In genomic region chr12:10720974-10721565, GRCh38 we compare ENCODE assay signal across 8 cellular contexts. TPM values are rescaled to one million over a fixed set of nuclear protein-coding genes. Genes with fewer than 3 reads are reported as not detected.
A peak's percentile ranks its signal among the peaks of the same experiment; 100 is the strongest.
DNase-seq lines count a peak whose midpoint lies in the region; ATAC-seq and TF ChIP-seq lines count a peak whose summit lies in the region.

No MANE protein-coding gene starts in this region.

- H3K27me3 ChIP-seq in Peyer's patch (no peaks in the 10 kb centered on the region), esophagus squamous epithelium (no peaks in the 10 kb centered on the region), prostate gland (replicated peaks; ENCODE audit: insufficient read depth) (no peaks in the 10 kb centered on the region)

- WGBS in esophagus squamous epithelium, 2 donors = 7 to 17% methylated on average over 3 of the region's 3 CpGs
- 8% methylated on average over 3 of the region's 3 CpGs for WGBS in prostate gland

- no peak for ATAC-seq in GM21825 (IDR thresholded peaks at IDR 0.05; ENCODE audit: unreplicated experiment)
- no peak for ATAC-seq in HG03097 (IDR thresholded peaks at IDR 0.05; ENCODE audit: low FRiP score, unreplicated experiment)

- H3K4me1 ChIP-seq in Peyer's patch = peaks cover 0 to 43% (median 0%) of the 10 kb centered on the region in 4 donors
- peaks cover 11 to 73% (median 42%) of the 10 kb centered on the region in 3 donors for H3K4me1 ChIP-seq in esophagus squamous epithelium
- peaks cover 23% of the 10 kb centered on the region for H3K4me1 ChIP-seq in prostate gland (replicated peaks)

- H3K36me3 ChIP-seq in Peyer's patch = no peaks in the 10 kb centered on the region
- no peaks in the 10 kb centered on the region for H3K36me3 ChIP-seq in esophagus squamous epithelium
- H3K36me3 ChIP-seq in prostate gland = no peaks in the 10 kb centered on the region

- H3K4me3 ChIP-seq in GM12864 (ENCODE audit: low read depth, low read length) (peak overlapping the region; percentile 82), Peyer's patch (peak overlapping the region in 3 of 4 donors; percentile 55 to 90 (median 62)), esophagus squamous epithelium (peak overlapping the region; percentile 70 to 97 (median 92)), prostate gland (peak overlapping the region; percentile 66 to 97)

- no peak for TF ChIP-seq CTCF in GM12864 (IDR thresholded peaks at IDR 0.05; ENCODE audit: low read depth, low read length, missing control alignments)
- no peak for TF ChIP-seq CTCF in Peyer's patch (IDR thresholded peaks at IDR 0.05)
- no peak for TF ChIP-seq CTCF in esophagus squamous epithelium (IDR thresholded peaks at IDR 0.05)
- TF ChIP-seq CTCF in prostate gland (IDR thresholded peaks at IDR 0.05) = no peak

- no peaks in the 10 kb centered on the region for H3K9me3 ChIP-seq in Peyer's patch
- no peaks in the 10 kb centered on the region for H3K9me3 ChIP-seq in esophagus squamous epithelium
- H3K9me3 ChIP-seq in prostate gland = no peaks in the 10 kb centered on the region

- DNase-seq in GM12864 (ENCODE audit: low read depth) (no peak), Peyer's patch (no peak), esophagus squamous epithelium (lab: John Stamatoyannopoulos, UW) (no peak), prostate gland (ENCODE audit: low spot score) (no peak), DMS53 treated with DMSO at 0.1 percent for 48 hours (lab: John Stamatoyannopoulos, UW; ENCODE audit: unreplicated experiment) (no peak), NCI-H748 (lab: John Stamatoyannopoulos, UW; ENCODE audit: unreplicated experiment) (no peak)

- TF ChIP-seq POLR2A in Peyer's patch (IDR thresholded peaks at IDR 0.05) (no peak), esophagus squamous epithelium (IDR thresholded peaks at IDR 0.05) (no peak), prostate gland (IDR thresholded peaks at IDR 0.05) (no peak)

- peak overlapping the region; percentile 84 to 98 (median 92) for H3K27ac ChIP-seq in Peyer's patch
- peak overlapping the region; percentile 98 to 100 (median 99) for H3K27ac ChIP-seq in esophagus squamous epithelium
- H3K27ac ChIP-seq in prostate gland = peak overlapping the region; percentile 93 to 98

- intact Hi-C loops in esophagus squamous epithelium (cut with DNase I) = loop anchor here (10.0 kb wide), 1 partner anchor 106 kb away; the partner anchor contains the start of gene MAGOHB
- intact Hi-C loops in prostate gland (cut with DNase I) = loop anchor here (5.0 kb wide), 2 partner anchors 109 to 354 kb away; partner anchors contain the start of gene MAGOHB

RNA-seq across cellular contexts. Expression of gene YBX3, which starts 2.1 kb away (rescaled TPM):
- total RNA-seq in Peyer's patch (100 to 1,000 TPM in 3 of 4 donors, 10 to 100 TPM in 1; 77.1 to 291 (median 151) TPM), esophagus squamous epithelium (100 to 1,000 TPM; 318 to 484 (median 370) TPM), prostate gland (100 to 1,000 TPM; 197 to 358 TPM)

RNA-seq across cellular contexts. Expression of gene STYK1, which starts 47.2 kb away (rescaled TPM):
- total RNA-seq in Peyer's patch = 10 to 100 TPM in 3 of 4 donors, 1 to 10 TPM in 1; 5.8 to 43.1 (median 25.4) TPM
- total RNA-seq in esophagus squamous epithelium = 10 to 100 TPM in 1 of 4 donors, 1 to 10 TPM in 3; 3.4 to 11.7 (median 8.2) TPM
- 10 to 100 TPM in 1 of 2 donors, 1 to 10 TPM in 1; 9.5 to 39.7 TPM for total RNA-seq in prostate gland
